ENCODE assay signal across 27 cellular contexts in genomic region chr1:75520862-75521261, GRCh38.
"Had no signal": no experiment of that assay in that cellular context is flagged by ENCODE, and none has a peak within 500 bp of the region (broad histone marks: within the 10 kb centered on the region; RNA-seq: fewer than 3 reads in every experiment).

No MANE protein-coding gene starts in this region.

- H3K36me3 Mint-ChIP-seq: activated CD4-positive, alpha-beta memory T cell treated with anti-CD3 and anti-CD28 coated beads for 36 hours; activated naive CD4-positive, alpha-beta T cell treated with anti-CD3 and anti-CD28 coated beads, Interleukin-2, amount 10 ng/mL, durations not matched to agents 7 days and 5 days; activated naive CD8-positive, alpha-beta T cell treated with anti-CD3 and anti-CD28 coated beads for 36 hours had no signal

- H3K4me3 Mint-ChIP-seq: activated B cell treated with CpG ODN at 0.5 μM for 24 hours; activated CD4-positive, alpha-beta memory T cell treated with anti-CD3 and anti-CD28 coated beads for 36 hours; activated CD4-positive, alpha-beta T cell treated with anti-CD3 and anti-CD28 coated beads, Interleukin-2, amount 10 ng/mL, durations not matched to agents 7 days and 5 days; activated naive CD4-positive, alpha-beta T cell treated with anti-CD3 and anti-CD28 coated beads, Interleukin-2, amount 10 ng/mL, durations not matched to agents 7 days and 5 days; activated naive CD8-positive, alpha-beta T cell treated with anti-CD3 and anti-CD28 coated beads for 36 hours; T-helper 17 cell had no signal

- H3K27ac Mint-ChIP-seq: activated B cell treated with CpG ODN at 0.5 μM for 24 hours; activated CD4-positive, alpha-beta memory T cell treated with anti-CD3 and anti-CD28 coated beads for 36 hours; activated CD4-positive, alpha-beta T cell treated with anti-CD3 and anti-CD28 coated beads, Interleukin-2, amount 10 ng/mL, durations not matched to agents 7 days and 5 days; activated naive CD4-positive, alpha-beta T cell treated with anti-CD3 and anti-CD28 coated beads, Interleukin-2, amount 10 ng/mL, durations not matched to agents 7 days and 5 days; activated naive CD8-positive, alpha-beta T cell treated with anti-CD3 and anti-CD28 coated beads for 36 hours; activated T-helper 2 cell treated with anti-CD3 and anti-CD28 coated beads, Interferon-gamma antibody, Interleukin-2, Interleukin-4, amounts not matched to agents 10 μg/mL and 5 μg/mL and 100 μg/mL, durations not matched to agents 14 hours and 24 hours and 36 hours; T-helper 17 cell had no signal

- ATAC-seq: PC-3, T-helper 17 cell had no signal

- H3K4me1 Mint-ChIP-seq: activated B cell treated with CpG ODN at 0.5 μM for 24 hours; activated CD4-positive, alpha-beta T cell treated with anti-CD3 and anti-CD28 coated beads, Interleukin-2, amount 10 ng/mL, durations not matched to agents 7 days and 5 days; activated naive CD4-positive, alpha-beta T cell treated with anti-CD3 and anti-CD28 coated beads, Interleukin-2, amount 10 ng/mL, durations not matched to agents 7 days and 5 days; activated naive CD8-positive, alpha-beta T cell treated with anti-CD3 and anti-CD28 coated beads for 36 hours; T-helper 17 cell had no signal

- H3K9me3 Mint-ChIP-seq: activated CD4-positive, alpha-beta memory T cell treated with anti-CD3 and anti-CD28 coated beads for 36 hours; activated CD4-positive, alpha-beta T cell treated with anti-CD3 and anti-CD28 coated beads, Interleukin-2, amount 10 ng/mL, durations not matched to agents 7 days and 5 days; activated naive CD4-positive, alpha-beta T cell treated with anti-CD3 and anti-CD28 coated beads, Interleukin-2, amount 10 ng/mL, durations not matched to agents 7 days and 5 days; activated T-helper 2 cell treated with anti-CD3 and anti-CD28 coated beads, Interferon-gamma antibody, Interleukin-2, Interleukin-4, amounts not matched to agents 10 μg/mL and 5 μg/mL and 100 μg/mL, durations not matched to agents 14 hours and 24 hours and 36 hours had no signal

- FAIRE-seq: RCC 7860, TTC549 had no signal

- H3K36me3 ChIP-seq: SJSA1 had no signal

- H3K27ac ChIP-seq: SJSA1 had no signal

- H3K9me3 ChIP-seq: SJSA1 had no signal

- H3K27me3 Mint-ChIP-seq: activated B cell treated with CpG ODN at 0.5 μM for 24 hours; activated CD4-positive, alpha-beta T cell treated with anti-CD3 and anti-CD28 coated beads, Interleukin-2, amount 10 ng/mL, durations not matched to agents 7 days and 5 days; activated naive CD4-positive, alpha-beta T cell treated with anti-CD3 and anti-CD28 coated beads, Interleukin-2, amount 10 ng/mL, durations not matched to agents 7 days and 5 days had no signal

- DNase-seq: activated B cell treated with CpG ODN at 0.5 μM for 24 hours; activated CD4-positive, alpha-beta memory T cell treated with anti-CD3 and anti-CD28 coated beads for 36 hours; activated CD4-positive, alpha-beta T cell treated with anti-CD3 and anti-CD28 coated beads, Interleukin-2, amount 10 ng/mL, durations not matched to agents 7 days and 5 days; activated CD8-positive, alpha-beta memory T cell treated with anti-CD3 and anti-CD28 coated beads for 24 hours; activated gamma-delta T cell treated with Interleukin-2 at 50 U/mL for 16 hours; activated naive CD4-positive, alpha-beta T cell treated with anti-CD3 and anti-CD28 coated beads, Interleukin-2, amount 10 ng/mL, durations not matched to agents 7 days and 5 days; activated naive CD8-positive, alpha-beta T cell treated with anti-CD3 and anti-CD28 coated beads for 36 hours; activated T-cell treated with anti-CD3 and anti-CD28 coated beads for 4 hours; activated T-cell treated with anti-CD3 and anti-CD28 coated beads, Interleukin-2, amount 50 U/mL, for 48 hours; anterior cingulate cortex; KG1; NCI-H1092; NCI-H1417; NCI-H1930; NCI-H2171; NCI-H226; NCI-H510A; NCI-H526 treated with DMSO at 0.1 percent for 48 hours; NCI-H82; PC-3; SHP77; T-helper 17 cell; T-helper 9 cell had no signal

- H3K4me1 ChIP-seq: SJSA1 had no signal

- H3K4me3 ChIP-seq: SJSA1 had no signal
